8 cellular contexts compared by ENCODE assay signal in genomic region chr11:69801513-69802335, GRCh38. TPM values are rescaled to one million over a fixed set of nuclear protein-coding genes. Genes with fewer than 3 reads are reported as not detected.
DNase-seq lines count a peak whose midpoint lies in the region; ATAC-seq and TF ChIP-seq lines count a peak whose summit lies in the region.

No MANE protein-coding gene starts in this region.

- in situ Hi-C loops in astrocyte of the cerebellum (cut with HindIII; ENCODE audit: low sequenced_read_pairs), result loop anchor here (10.0 kb wide), 1 partner anchor 57 kb away; no protein-coding TSS in a partner anchor

- peak; percentile 86 for TF ChIP-seq CTCF in astrocyte of the cerebellum (IDR thresholded peaks at IDR 0.05; ENCODE audit: low read depth, low read length, missing control alignments)

- H3K4me3 ChIP-seq in astrocyte of the cerebellum (ENCODE audit: low read depth, low read length), result no peak overlapping the region

- DNase-seq in ELF-1 (ENCODE audit: low read depth, low spot score) (peak; percentile 88), NCI-H1092 (lab: John Stamatoyannopoulos, UW) (peak; percentile 26), astrocyte of the cerebellum (ENCODE audit: low read depth) (no peak), lung microvascular endothelial cell (ENCODE audit: low read depth in 2 of 2) (peak; percentile 11 to 52)

- ATAC-seq in HG03378 (IDR thresholded peaks at IDR 0.05; ENCODE audit: unreplicated experiment) (no peak), HG03095 (IDR thresholded peaks at IDR 0.05; ENCODE audit: unreplicated experiment) (no peak), GM19351 (IDR thresholded peaks at IDR 0.05; ENCODE audit: unreplicated experiment) (no peak), HG03521 (IDR thresholded peaks at IDR 0.05; ENCODE audit: unreplicated experiment) (no peak)

RNA-seq across cellular contexts. Expression of gene FGF3, which starts 17.5 kb away (rescaled TPM):
- not detected in 2 replicates for total RNA-seq in lung microvascular endothelial cell

RNA-seq across cellular contexts. Expression of gene FGF4, which starts 26.6 kb away (rescaled TPM):
- total RNA-seq in lung microvascular endothelial cell, result not detected in 2 replicates
